Comparison of ENCODE assay signal across 34 cellular contexts in genomic region chr20:16606468-16606867, GRCh38.
"Had no signal": no experiment of that assay in that cellular context is flagged by ENCODE, and none has a peak within 500 bp of the region (broad histone marks: within the 10 kb centered on the region; RNA-seq: fewer than 3 reads in every experiment).

No MANE protein-coding gene starts in this region.

- ATAC-seq: activated CD4-positive, alpha-beta T cell treated with anti-CD3 and anti-CD28 coated beads for 36 hours; activated CD8-positive, alpha-beta memory T cell treated with anti-CD3 and anti-CD28 coated beads, Interleukin-2, amount 10 ng/mL, durations not matched to agents 7 days and 5 days; activated CD8-positive, alpha-beta T cell treated with anti-CD3 and anti-CD28 coated beads, Interleukin-2, amount 10 ng/mL, durations not matched to agents 7 days and 5 days; effector memory CD8-positive, alpha-beta T cell; foreskin keratinocyte; gastrocnemius medialis; T-helper 17 cell had no signal

- H3K27ac ChIP-seq: ascending aorta, breast epithelium, coronary artery, dorsolateral prefrontal cortex, esophagus muscularis mucosa, foreskin keratinocyte had no signal

- H3K9me3 Mint-ChIP-seq: activated CD4-positive, alpha-beta memory T cell treated with anti-CD3 and anti-CD28 coated beads for 36 hours; activated CD4-positive, alpha-beta T cell treated with anti-CD3 and anti-CD28 coated beads, Interleukin-2, amount 10 ng/mL, durations not matched to agents 24 days and 14 days; activated naive CD4-positive, alpha-beta T cell treated with anti-CD3 and anti-CD28 coated beads for 36 hours; activated naive CD4-positive, alpha-beta T cell treated with anti-CD3 and anti-CD28 coated beads, Interleukin-2, amount 50 U/mL, for 24 hours; activated naive CD8-positive, alpha-beta T cell treated with anti-CD3 and anti-CD28 coated beads, Interleukin-2, amount 10 ng/mL, durations not matched to agents 7 days and 5 days; activated T-helper 1 cell treated with anti-CD3 and anti-CD28 coated beads, Interleukin-12 subunit alpha, Interleukin-12 subunit beta, Interleukin-2, Interleukin-4 antibody, amounts not matched to agents 30 ng/mL and 10 ng/mL and 1 ng/mL, durations not matched to agents 14 hours and 24 hours and 36 hours; activated T-helper 2 cell treated with anti-CD3 and anti-CD28 coated beads, Interferon-gamma antibody, Interleukin-2, Interleukin-4, amounts not matched to agents 10 μg/mL and 5 μg/mL and 100 μg/mL, durations not matched to agents 14 hours and 24 hours and 36 hours; central memory CD8-positive, alpha-beta T cell; dendritic cell treated with granulocyte-macrophage colony-stimulating factor and Interleukin-4, amounts not matched to agents 40 ng/mL and 50 ng/mL, for 4 days; effector memory CD8-positive, alpha-beta T cell; T-helper 2 cell treated with Interferon-gamma antibody and Interleukin-4, amounts not matched to agents 5 μg/mL and 100 μg/mL, for 36 hours had no signal

- H3K36me3 Mint-ChIP-seq: activated CD4-positive, alpha-beta memory T cell treated with anti-CD3 and anti-CD28 coated beads for 36 hours; activated CD8-positive, alpha-beta memory T cell treated with anti-CD3 and anti-CD28 coated beads, Interleukin-2, amount 10 ng/mL, durations not matched to agents 7 days and 5 days; activated naive CD4-positive, alpha-beta T cell treated with anti-CD3 and anti-CD28 coated beads, Interleukin-2, amount 50 U/mL, for 24 hours; activated naive CD8-positive, alpha-beta T cell treated with anti-CD3 and anti-CD28 coated beads, Interleukin-2, amount 10 ng/mL, durations not matched to agents 7 days and 5 days; brain had no signal

- DNase-seq: activated CD4-positive, alpha-beta memory T cell treated with anti-CD3 and anti-CD28 coated beads for 36 hours; activated CD4-positive, alpha-beta T cell treated with anti-CD3 and anti-CD28 coated beads for 36 hours; activated CD4-positive, alpha-beta T cell treated with anti-CD3 and anti-CD28 coated beads, Interleukin-2, amount 10 ng/mL, durations not matched to agents 24 days and 14 days; activated CD4-positive, CD25-positive, alpha-beta regulatory T cell; activated CD4-positive, CD25-positive, alpha-beta regulatory T cell treated with anti-CD3 and anti-CD28 coated beads, Interleukin-2, amount 50 U/mL, for 72 hours; activated CD8-positive, alpha-beta memory T cell treated with anti-CD3 and anti-CD28 coated beads, Interleukin-2, amount 10 ng/mL, durations not matched to agents 7 days and 5 days; activated CD8-positive, alpha-beta memory T cell treated with anti-CD3 and anti-CD28 coated beads, Interleukin-2, amount 50 U/mL, for 4 hours; activated CD8-positive, alpha-beta T cell treated with anti-CD3 and anti-CD28 coated beads, Interleukin-2, amount 10 ng/mL, durations not matched to agents 7 days and 5 days; activated effector memory CD4-positive, alpha-beta T cell treated with anti-CD3 and anti-CD28 coated beads, Interleukin-2, amount 50 U/mL, for 16 hours; activated naive CD4-positive, alpha-beta T cell treated with anti-CD3 and anti-CD28 coated beads for 36 hours; activated naive CD8-positive, alpha-beta T cell treated with anti-CD3 and anti-CD28 coated beads, Interleukin-2, amount 10 ng/mL, durations not matched to agents 7 days and 5 days; activated T-cell treated with anti-CD3 and anti-CD28 coated beads, Interleukin-2, amount 50 U/mL, for 1 hour; activated T-cell treated with anti-CD3 and anti-CD28 coated beads, Interleukin-2, amount 50 U/mL, for 48 hours; dorsolateral prefrontal cortex; effector CD4-positive, alpha-beta T cell; effector memory CD8-positive, alpha-beta T cell; erythroblast; foreskin keratinocyte; gastrocnemius medialis; glutamatergic neuron; T-helper 1 cell; T-helper 17 cell; T1000 had no signal

- H3K27ac Mint-ChIP-seq: activated CD4-positive, alpha-beta memory T cell treated with anti-CD3 and anti-CD28 coated beads for 36 hours; activated CD4-positive, alpha-beta T cell treated with anti-CD3 and anti-CD28 coated beads for 36 hours; activated CD4-positive, alpha-beta T cell treated with anti-CD3 and anti-CD28 coated beads, Interleukin-2, amount 10 ng/mL, durations not matched to agents 24 days and 14 days; activated CD8-positive, alpha-beta memory T cell treated with anti-CD3 and anti-CD28 coated beads, Interleukin-2, amount 10 ng/mL, durations not matched to agents 7 days and 5 days; activated CD8-positive, alpha-beta T cell treated with anti-CD3 and anti-CD28 coated beads, Interleukin-2, amount 10 ng/mL, durations not matched to agents 7 days and 5 days; activated naive CD4-positive, alpha-beta T cell treated with anti-CD3 and anti-CD28 coated beads for 36 hours; activated naive CD4-positive, alpha-beta T cell treated with anti-CD3 and anti-CD28 coated beads, Interleukin-2, amount 50 U/mL, for 24 hours; activated naive CD8-positive, alpha-beta T cell treated with anti-CD3 and anti-CD28 coated beads, Interleukin-2, amount 10 ng/mL, durations not matched to agents 7 days and 5 days; activated T-helper 1 cell treated with anti-CD3 and anti-CD28 coated beads, Interleukin-12 subunit alpha, Interleukin-12 subunit beta, Interleukin-2, Interleukin-4 antibody, amounts not matched to agents 30 ng/mL and 10 ng/mL and 1 ng/mL, durations not matched to agents 14 hours and 24 hours and 36 hours; activated T-helper 2 cell treated with anti-CD3 and anti-CD28 coated beads, Interferon-gamma antibody, Interleukin-2, Interleukin-4, amounts not matched to agents 10 μg/mL and 5 μg/mL and 100 μg/mL, durations not matched to agents 14 hours and 24 hours and 36 hours; dendritic cell treated with granulocyte-macrophage colony-stimulating factor and Interleukin-4, amounts not matched to agents 40 ng/mL and 50 ng/mL, for 4 days; effector memory CD8-positive, alpha-beta T cell; T-helper 17 cell; T-helper 2 cell treated with Interferon-gamma antibody and Interleukin-4, amounts not matched to agents 5 μg/mL and 100 μg/mL, for 36 hours had no signal
